Comparison of ENCODE assay signal across 1 cellular context in genomic region chr11:69327741-69328191, GRCh38.
TF ChIP-seq lines count a peak whose summit lies in the region.

No MANE protein-coding gene starts in this region.

TF ChIP-seq in WTC11, 78 proteins besides CTCF, POLR2A, EP300 and RAD21 (continued from another document):
- TF ChIP-seq E2F4 (CRISPR knock-in tag; IDR thresholded peaks at IDR 0.05; ENCODE audit: borderline replicate concordance, low read depth) = no peak
- no peak for TF ChIP-seq ELF4 (CRISPR knock-in tag; IDR thresholded peaks at IDR 0.05; ENCODE audit: low read depth)
- TF ChIP-seq FOXJ3 (CRISPR knock-in tag; IDR thresholded peaks at IDR 0.05; ENCODE audit: borderline replicate concordance) = no peak
- no peak for TF ChIP-seq TEAD1 (CRISPR knock-in tag; IDR thresholded peaks at IDR 0.05)
